In the genomic region with DNA sequence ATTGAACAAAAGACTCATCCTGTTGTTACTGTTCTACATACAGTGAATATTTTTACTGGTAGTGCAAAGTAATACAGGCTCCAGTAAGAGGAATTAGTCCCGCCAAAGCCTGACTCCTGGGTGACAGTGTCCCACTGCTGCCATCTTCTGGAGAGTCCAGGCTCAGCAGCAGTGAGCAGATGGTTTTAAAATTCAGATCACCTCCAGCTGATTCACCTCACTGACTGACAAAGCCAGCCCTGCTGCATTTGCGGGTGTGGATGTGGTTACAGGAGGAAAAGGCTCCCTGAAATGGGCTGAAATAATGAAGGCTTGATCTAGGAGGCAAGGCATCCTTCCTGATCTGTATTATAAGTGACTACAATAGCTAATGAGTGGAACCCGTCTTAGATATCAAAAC, we compare ENCODE assay signal across 8 cellular contexts. TPM values are rescaled to one million over a fixed set of nuclear protein-coding genes. Genes with fewer than 3 reads are reported as not detected.
DNase-seq lines count a peak whose midpoint lies in the region; ATAC-seq, FAIRE-seq and TF ChIP-seq lines count a peak whose summit lies in the region.

No MANE protein-coding gene starts in this region.

- H3K27ac ChIP-seq in HCT116 (ENCODE audit: low read depth, low read length) (no peak overlapping the region), GM12878 (ENCODE audit: control insufficient read depth, insufficient read depth) (no peak overlapping the region), small intestine (ENCODE audit: low read depth in 1 of 2, low read length in 1 of 2) (no peak overlapping the region)

- CTCF ChIA-PET in HCT116 (lab: Charles Lee) (interaction anchor here (0.7 to 4.4 kb wide), 10 partner anchors 9 to 119 kb away, joined by 3 to 43 read pairs (median 4); no protein-coding TSS in a partner anchor), GM12878 (lab: Yijun Ruan, JAX) (interaction anchor here (0.6 to 4.0 kb wide), 33 partner anchors 8 to 400 kb away, joined by 3 to 48 read pairs (median 3); a partner anchor contains a TSS)

- H3K36me3 ChIP-seq in HCT116 (ENCODE audit: control insufficient read depth in 1 of 2, insufficient read depth in 2 of 2, low read length in 2 of 2) (no peaks in the 10 kb centered on the region), GM12878 (ENCODE audit: control insufficient read depth in 2 of 2, insufficient read depth in 2 of 2, low read length in 1 of 2) (no peaks in the 10 kb centered on the region), small intestine (ENCODE audit: control insufficient read depth in 2 of 2, insufficient read depth in 2 of 2, low read length in 2 of 2) (no peaks in the 10 kb centered on the region)

- H3K9me2 ChIP-seq in HCT116 (ENCODE audit: insufficient read depth): no peaks in the 10 kb centered on the region

- TF ChIP-seq POLR2A in HCT116 (IDR thresholded peaks at IDR 0.05; ENCODE audit: borderline replicate concordance, extremely low read depth, insufficient read depth, insufficient read length) (no peak), GM12878 (IDR thresholded peaks at IDR 0.05; ENCODE audit: low read depth, low read length) (no peak)

- FAIRE-seq in GM12878 (lab: Jason Lieb, UNC): peak; percentile 64
- no peak for FAIRE-seq in small intestine (lab: Jason Lieb, UNC)

- WGBS in GM12878 (ENCODE audit: insufficient coverage, insufficient replicate concordance, low lambda C conversion rate, missing lambda C conversion rate): 17% methylated on average over 3 of the region's 3 CpGs
- WGBS in small intestine, 3 donors: 24 to 28% (median 28%) methylated on average over 3 of the region's 3 CpGs

- POLR2A ChIA-PET in HCT116 (lab: Charles Lee) (no interaction called here), GM12878 (lab: Charles Lee) (no interaction called here)

- in situ Hi-C loops in G401 (cut with HindIII; ENCODE audit: low sequenced_read_pairs) (no loop called here), GM12878 (cut with MboI) (no loop called here)

- DNase-seq in G401 (ENCODE audit: low spot score): peak; percentile 94
- peak; percentile 59 for DNase-seq in HCT116 (ENCODE audit: low read depth, low spot score)
- peak; percentile 72 for DNase-seq in NCI-H1694 treated with DMSO at 0.1 percent for 48 hours (lab: John Stamatoyannopoulos, UW)
- DNase-seq in T-helper 2 cell: peak in 3 of 5 experiments; percentile 14 to 68 (median 27)
- DNase-seq in GM12878 (ENCODE audit: low read depth, low spot score): peak; percentile 56
- peak; percentile 81 to 87 for DNase-seq in hippocampal formation (lab: John Stamatoyannopoulos, UW)
- DNase-seq in small intestine: peak; percentile 63

- SMC1A ChIA-PET in GM12878 (lab: Charles Lee; ENCODE audit: uncharacterized antibody, unreplicated experiment): interaction anchor here (0.6 to 2.5 kb wide), 8 partner anchors 9 to 425 kb away, joined by 3 to 8 read pairs (median 3); no protein-coding TSS in a partner anchor

- peak; percentile 69 for TF ChIP-seq RAD21 in HCT116 (IDR thresholded peaks at IDR 0.05; ENCODE audit: low read depth)
- peak; percentile 82 for TF ChIP-seq RAD21 in GM12878 (IDR thresholded peaks at IDR 0.05; ENCODE audit: insufficient read depth, low read depth, low read length)

- peak; percentile 99 for ATAC-seq in HCT116
- ATAC-seq in GM12878: peak; percentile 96
- ATAC-seq in GM18870 (IDR thresholded peaks at IDR 0.05; ENCODE audit: unreplicated experiment): no peak

- H3K27me3 ChIP-seq in HCT116 (ENCODE audit: insufficient read depth, low read length) (no peaks in the 10 kb centered on the region), GM12878 (replicated peaks in 1 of 2; ENCODE audit: control insufficient read depth in 2 of 2, insufficient read depth in 2 of 2, low read length in 1 of 2) (peaks cover 0 to 3% of the 10 kb centered on the region in 2 experiments; a peak in 1 of 4 replicates), small intestine (ENCODE audit: control insufficient read depth in 2 of 2, insufficient read depth in 2 of 2, low read length in 2 of 2) (peaks cover 0 to 2% of the 10 kb centered on the region in 2 donors)

- RAD21 ChIA-PET in HCT116 (lab: Charles Lee; ENCODE audit: low non-redundant PET in 1 of 2, low total read pairs in 2 of 2, uncharacterized antibody in 2 of 2, unreplicated experiment in 2 of 2) (interaction anchor here (0.5 to 1.2 kb wide), 3 partner anchors 109 to 257 kb away, joined by 3 to 4 read pairs (median 3); no protein-coding TSS in a partner anchor), GM12878 (lab: Charles Lee; ENCODE audit: unreplicated experiment) (interaction anchor here (0.8 to 1.2 kb wide), 3 partner anchors 30 to 72 kb away, joined by 3 to 5 read pairs (median 4); no protein-coding TSS in a partner anchor)

- H3K9ac ChIP-seq in HCT116 (ENCODE audit: low read length): no peak overlapping the region
- H3K9ac ChIP-seq in GM12878 (ENCODE audit: control insufficient read depth, insufficient read depth, low read length): no peak overlapping the region

- no peak overlapping the region for H3K4me3 ChIP-seq in HCT116 (replicated peaks in 1 of 2; ENCODE audit: low read depth in 1 of 2, low read length in 2 of 2)
- H3K4me3 ChIP-seq in GM12878: no peak overlapping the region
- no peak overlapping the region for H3K4me3 ChIP-seq in small intestine (ENCODE audit: low read depth in 1 of 2, low read length in 2 of 2)

- H3K4me2 ChIP-seq in HCT116 (ENCODE audit: low read length): no peak overlapping the region
- H3K4me2 ChIP-seq in GM12878 (ENCODE audit: control insufficient read depth, insufficient read depth): peak overlapping the region; percentile 57

- intact Hi-C loops in HCT116 (cut with micrococcal nuclease) (loop anchor here (1.0 kb wide), 2 partner anchors 29 to 109 kb away; no protein-coding TSS in a partner anchor), GM12878 (cut with micrococcal nuclease; ENCODE audit: unreplicated experiment) (loop anchor here (1.0 to 2.0 kb wide), 4 partner anchors 29 to 135 kb away; no protein-coding TSS in a partner anchor)

- BruUV-seq in HCT116 (replicated peaks; lab: Mats Ljungman, UMichigan): no TSS peak
- BruUV-seq in GM12878 (replicated peaks; lab: Mats Ljungman, UMichigan): no TSS peak

- H2AFZ ChIP-seq in HCT116 (ENCODE audit: low read depth, low read length, poor library complexity, severe bottlenecking) (peak overlapping the region; percentile 80), GM12878 (ENCODE audit: control insufficient read depth, low read depth, low read length) (peak overlapping the region; percentile 75)

- H4K20me1 ChIP-seq in HCT116 (ENCODE audit: insufficient read depth) (no peaks in the 10 kb centered on the region), GM12878 (ENCODE audit: control insufficient read depth, insufficient read depth) (no peaks in the 10 kb centered on the region)

- TF ChIP-seq EP300 in GM12878 (IDR thresholded peaks at IDR 0.05; ENCODE audit: borderline replicate concordance in 1 of 2, control insufficient read depth in 1 of 2, low read depth in 2 of 2, low read length in 2 of 2): no peak

- H3K79me2 ChIP-seq in HCT116 (ENCODE audit: insufficient read depth, low read length) (no peaks in the 10 kb centered on the region), GM12878 (ENCODE audit: control insufficient read depth, insufficient read depth, low read length) (no peaks in the 10 kb centered on the region)

- TF ChIP-seq CTCF in HCT116 (IDR thresholded peaks at IDR 0.05 in 2 of 3, conservative IDR thresholded peaks at IDR 0.05 in 1 of 3; ENCODE audit: borderline replicate concordance in 1 of 3, insufficient read depth in 1 of 3, low read depth in 2 of 3, low read length in 2 of 3): peak; percentile 61 to 95 (median 93); a peak in 5 of 6 replicates
- peak; percentile 88 to 96 (median 90) for TF ChIP-seq CTCF in GM12878 (IDR thresholded peaks at IDR 0.05 in 2 of 3, conservative IDR thresholded peaks at IDR 0.05 in 1 of 3; ENCODE audit: control insufficient read depth in 2 of 3, extremely low read depth in 1 of 3, insufficient read depth in 1 of 3, low read depth in 3 of 3, low read length in 3 of 3)

- H3K9me3 ChIP-seq in HCT116 (ENCODE audit: control insufficient read depth in 1 of 2, insufficient read depth in 1 of 2, low read depth in 1 of 2, low read length in 2 of 2) (no peaks in the 10 kb centered on the region), GM12878 (replicated peaks; ENCODE audit: control insufficient read depth, insufficient read depth, low read length) (no peaks in the 10 kb centered on the region), small intestine (ENCODE audit: control insufficient read depth, low read depth) (no peaks in the 10 kb centered on the region)

- H3K4me1 ChIP-seq in HCT116 (ENCODE audit: control insufficient read depth in 1 of 2, insufficient read depth in 2 of 2, low read length in 2 of 2) (no peaks in the 10 kb centered on the region), GM12878 (ENCODE audit: control insufficient read depth, insufficient read depth, low read length) (peaks cover 9% of the 10 kb centered on the region), small intestine (ENCODE audit: control insufficient read depth in 2 of 2, insufficient read depth in 1 of 2, low read depth in 1 of 2, low read length in 1 of 2) (no peaks in the 10 kb centered on the region)

RNA-seq across cellular contexts. Expression of a gene that starts 18.3 kb away (rescaled TPM):
- total RNA-seq in G401 (2014; rRNA removed; shearing (Covaris generic)): 0.12 and 0.24 TPM in 2 replicates
- total RNA-seq in HCT116 (2021; ENCODE audit: unreplicated experiment) (0.59 TPM), GM12878 (2014; rRNA removed) (0.05 and 0.11 TPM in 2 replicates), GM12878 (2014; rRNA removed; fragmentation: Illumina TruSeq; extraction: Trizol) (0.04 and 0.09 TPM in 2 replicates), GM12878 (2021) (0.28 and 0.35 TPM in 2 replicates)
- polyA plus RNA-seq in HCT116 (2012): 0.35 and 0.41 TPM in 2 replicates
- 0.34 and 0.38 TPM in 2 replicates for total RNA-seq in GM12878 (2013; cell fraction: nucleolus; rRNA removed)
- 0.85 TPM for polyA plus RNA-seq in GM12878 (2011; ENCODE audit: low read depth)
- polyA plus RNA-seq in GM12878 (2011; rRNA removed) (0.34 and 0.49 TPM in 2 replicates), GM12878 (2014; fragmentation: Illumina TruSeq; extraction: Trizol) (0.87 TPM in 2 replicates), GM12878 (2014; fragmentation: Nextera tagmentation; extraction: Ambion mirVana) (under 1 TPM; 0.26 to 0.35 TPM), GM12878 (2014; rRNA removed) (0.12 and 0.18 TPM in 2 replicates), GM12878 (2016; fragmentation: Nextera tagmentation; extraction: Ambion mirVana) (under 1 TPM; 0.28 to 0.32 TPM), small intestine (under 1 TPM in 1 of 3 donors, not detected in 2; 0.16 TPM)
- polyA plus RNA-seq in GM12878 (2011; cell fraction: cytosol; rRNA removed): 0.07 and 0.15 TPM in 2 replicates
- polyA plus RNA-seq in GM12878 (2011; cell fraction: nucleus; rRNA removed): 0.15 and 0.16 TPM in 2 replicates
- 0.65 and 0.83 TPM in 2 replicates for polyA plus RNA-seq in GM12878 (2012)
- polyA minus RNA-seq in GM12878 (2011; rRNA and poly(A)+ RNA removed): 0.15 and 0.22 TPM in 2 replicates
- not detected in 2 replicates for polyA minus RNA-seq in GM12878 (2011; cell fraction: cytosol; rRNA and poly(A)+ RNA removed)
- not detected in 2 replicates for polyA minus RNA-seq in GM12878 (2011; cell fraction: nucleus; rRNA and poly(A)+ RNA removed)

RNA-seq across cellular contexts. Expression of a gene that starts 57.9 kb away (rescaled TPM):
- not detected in 2 replicates for total RNA-seq in G401 (2014; rRNA removed; shearing (Covaris generic))
- total RNA-seq in HCT116 (2021; ENCODE audit: unreplicated experiment): not detected
- not detected in 2 replicates for polyA plus RNA-seq in HCT116 (2012)
- total RNA-seq in GM12878 (2013; cell fraction: nucleolus; rRNA removed): 0.04 and 0.20 TPM in 2 replicates
- total RNA-seq in GM12878 (2014; rRNA removed): 0.34 and 0.38 TPM in 2 replicates
- total RNA-seq in GM12878 (2014; rRNA removed; fragmentation: Illumina TruSeq; extraction: Trizol): 0.23 and 0.27 TPM in 2 replicates
- 0.33 and 0.35 TPM in 2 replicates for total RNA-seq in GM12878 (2021)
- not detected for polyA plus RNA-seq in GM12878 (2011; ENCODE audit: low read depth)
- 0.01 TPM in 2 replicates for polyA plus RNA-seq in GM12878 (2011; rRNA removed)
- 0.02 TPM in 1 of 2 replicates, not detected in the other for polyA plus RNA-seq in GM12878 (2011; cell fraction: cytosol; rRNA removed)
- polyA plus RNA-seq in GM12878 (2011; cell fraction: nucleus; rRNA removed): 0.03 TPM in 2 replicates
- polyA plus RNA-seq in GM12878 (2012): 0.03 TPM in 1 of 2 replicates, not detected in the other
- 0.17 and 0.24 TPM in 2 replicates for polyA plus RNA-seq in GM12878 (2014; fragmentation: Illumina TruSeq; extraction: Trizol)
- polyA plus RNA-seq in GM12878 (2014; fragmentation: Nextera tagmentation; extraction: Ambion mirVana): under 1 TPM; 0.07 to 0.13 TPM
- 0.20 and 0.32 TPM in 2 replicates for polyA plus RNA-seq in GM12878 (2014; rRNA removed)
- polyA plus RNA-seq in GM12878 (2016; fragmentation: Nextera tagmentation; extraction: Ambion mirVana): under 1 TPM; 0.12 to 0.19 TPM
- 0.05 TPM in 1 of 2 replicates, not detected in the other for polyA minus RNA-seq in GM12878 (2011; rRNA and poly(A)+ RNA removed)
- polyA minus RNA-seq in GM12878 (2011; cell fraction: cytosol; rRNA and poly(A)+ RNA removed): not detected in 2 replicates
- under 0.01 TPM in 1 of 2 replicates, not detected in the other for polyA minus RNA-seq in GM12878 (2011; cell fraction: nucleus; rRNA and poly(A)+ RNA removed)
- polyA plus RNA-seq in small intestine: under 1 TPM in 1 of 3 donors, not detected in 2; 0.15 TPM

Comparison
In these comparisons a context has a peak if more than half of its experiments do, and no peak if none do; other contexts are left out.
1. DNase-seq: peak in every context shown above with its lines; median percentile 94 in G401; 84 in hippocampal formation; 72 in NCI-H1694 treated with DMSO at 0.1 percent for 48 hours; 63 in small intestine; 59 in HCT116; 56 in GM12878; 27 in T-helper 2 cell.